8 cellular contexts compared by ENCODE assay signal in the genomic region with DNA sequence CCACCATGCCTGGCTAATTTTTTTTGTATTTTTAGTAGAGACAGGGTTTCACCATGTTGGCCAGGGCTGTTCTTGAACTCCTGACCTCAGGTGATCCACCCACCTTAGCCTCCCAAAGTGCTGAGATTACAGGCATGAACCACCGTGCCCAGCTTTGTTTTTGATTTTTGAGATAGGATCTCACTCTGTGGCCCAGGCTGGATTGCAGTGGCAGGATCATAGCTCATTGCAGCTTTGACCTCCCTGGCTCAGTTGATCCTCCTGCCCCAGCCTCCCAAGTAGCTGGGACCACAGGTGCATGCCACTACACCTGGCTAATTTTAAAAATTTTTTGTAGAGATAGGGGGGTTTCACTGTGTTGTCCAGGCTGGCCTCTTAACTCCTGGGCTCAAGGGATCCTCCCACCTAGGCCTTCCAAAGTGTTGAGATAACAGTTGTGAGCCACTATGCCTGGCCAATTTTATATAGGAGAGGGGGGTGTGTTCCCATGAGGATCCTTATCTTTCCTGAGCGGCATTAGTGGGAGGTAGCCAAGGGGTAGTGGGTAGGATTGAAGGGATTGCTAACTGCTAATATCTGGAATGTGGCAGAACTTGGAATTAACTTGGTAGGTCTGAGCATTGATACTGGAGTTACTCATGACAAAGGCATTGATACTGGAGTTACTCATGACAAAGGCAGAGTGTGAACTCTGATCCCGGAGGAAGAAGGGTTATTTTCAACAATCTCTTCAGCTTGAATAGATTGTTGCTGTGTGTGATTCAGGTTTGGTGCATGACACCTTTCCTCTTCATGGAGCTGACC. TPM values are rescaled to one million over a fixed set of nuclear protein-coding genes. Genes with fewer than 3 reads are reported as not detected.
A peak's percentile ranks its signal among the peaks of the same experiment; 100 is the strongest.
DNase-seq lines count a peak whose midpoint lies in the region; ATAC-seq and TF ChIP-seq lines count a peak whose summit lies in the region.

No MANE protein-coding gene starts in this region.

- H3K4me1 Mint-ChIP-seq in WTC11 = peaks cover 24% of the 10 kb centered on the region
- H3K4me1 Mint-ChIP-seq in glutamatergic neuron (ENCODE audit: low read depth, unreplicated experiment) = peaks cover 12% of the 10 kb centered on the region

- H3K4me3 ChIP-seq in spleen = peak overlapping the region in 6 of 8 donors; percentile 79 to 94 (median 86)

- peak overlapping the region; percentile 98 for H3K4me3 Mint-ChIP-seq in WTC11
- H3K4me3 Mint-ChIP-seq in glutamatergic neuron (ENCODE audit: unreplicated experiment) = peak overlapping the region; percentile 98

- H3K36me3 ChIP-seq in spleen = peaks cover 0 to 66% (median 39%) of the 10 kb centered on the region in 6 donors

- H3K36me3 Mint-ChIP-seq in WTC11 = peaks cover 67% of the 10 kb centered on the region
- H3K36me3 Mint-ChIP-seq in glutamatergic neuron (ENCODE audit: unreplicated experiment) = no peaks in the 10 kb centered on the region

- CTCF ChIA-PET in WTC11 (lab: Charles Lee) = interaction anchor here (0.9 to 3.6 kb wide), 11 partner anchors 14 to 310 kb away, joined by 3 to 18 read pairs (median 4); a partner anchor contains a TSS

- H3K27me3 ChIP-seq in spleen (replicated peaks in 1 of 7) = no peaks in the 10 kb centered on the region

- TF ChIP-seq POLR2A in spleen (IDR thresholded peaks at IDR 0.05) = no peak

- no peak for TF ChIP-seq CTCF in WTC11 (IDR thresholded peaks at IDR 0.05)
- no peak for TF ChIP-seq CTCF in glutamatergic neuron (IDR thresholded peaks at IDR 0.05; ENCODE audit: partially characterized antibody, unreplicated experiment)
- no peak for TF ChIP-seq CTCF in spleen (IDR thresholded peaks at IDR 0.05 in 8 of 11, conservative IDR thresholded peaks at IDR 0.05 in 3 of 11)

- DNase-seq in NCI-H82 (lab: John Stamatoyannopoulos, UW) (peak; percentile 53), NCI-H82 treated with DMSO at 0.1 percent for 48 hours (lab: John Stamatoyannopoulos, UW; ENCODE audit: unreplicated experiment) (no peak), WTC11 (ENCODE audit: low spot score) (no peak), glutamatergic neuron (no peak), spleen (peak; percentile 46), NCI-H2081 (lab: John Stamatoyannopoulos, UW) (no peak)

- H3K4me1 ChIP-seq in spleen = peaks cover 12 to 52% (median 34%) of the 10 kb centered on the region in 6 donors

- intact Hi-C loops in spleen (cut with DNase I; ENCODE audit: low total_unique reads) = no loop called here

- H3K27ac Mint-ChIP-seq in WTC11 (peak overlapping the region; percentile 99), glutamatergic neuron (ENCODE audit: unreplicated experiment) (peak overlapping the region; percentile 80)

- peak overlapping the region; percentile 74 to 95 (median 88) for H3K27ac ChIP-seq in spleen

- 80 to 95% (median 86%) methylated on average over 3 of the region's 3 CpGs for WGBS in spleen, 5 donors

- ATAC-seq in WTC11 (no peak; the same call in 1 of the 2 replicates), HG02885 (IDR thresholded peaks at IDR 0.05; ENCODE audit: poor library complexity, unreplicated experiment) (no peak), GM21786 (IDR thresholded peaks at IDR 0.05; ENCODE audit: unreplicated experiment) (no peak)

- no peaks in the 10 kb centered on the region for H3K9me3 Mint-ChIP-seq in WTC11
- H3K9me3 Mint-ChIP-seq in glutamatergic neuron (ENCODE audit: unreplicated experiment) = peaks cover 3% of the 10 kb centered on the region

- POLR2A ChIA-PET in WTC11 (lab: Charles Lee) = interaction anchor here (0.6 to 1.5 kb wide), 8 partner anchors 11 to 95 kb away, joined by 3 to 9 read pairs (median 4); a partner anchor contains a TSS

- H3K9me3 ChIP-seq in spleen = no peaks in the 10 kb centered on the region

- H3K27me3 Mint-ChIP-seq in WTC11 (ENCODE audit: low read depth) = no peaks in the 10 kb centered on the region
- no peaks in the 10 kb centered on the region for H3K27me3 Mint-ChIP-seq in glutamatergic neuron (ENCODE audit: unreplicated experiment)

TF ChIP-seq in WTC11, 78 proteins besides CTCF, POLR2A, EP300 and RAD21:
- TF ChIP-seq, protein P1, sequence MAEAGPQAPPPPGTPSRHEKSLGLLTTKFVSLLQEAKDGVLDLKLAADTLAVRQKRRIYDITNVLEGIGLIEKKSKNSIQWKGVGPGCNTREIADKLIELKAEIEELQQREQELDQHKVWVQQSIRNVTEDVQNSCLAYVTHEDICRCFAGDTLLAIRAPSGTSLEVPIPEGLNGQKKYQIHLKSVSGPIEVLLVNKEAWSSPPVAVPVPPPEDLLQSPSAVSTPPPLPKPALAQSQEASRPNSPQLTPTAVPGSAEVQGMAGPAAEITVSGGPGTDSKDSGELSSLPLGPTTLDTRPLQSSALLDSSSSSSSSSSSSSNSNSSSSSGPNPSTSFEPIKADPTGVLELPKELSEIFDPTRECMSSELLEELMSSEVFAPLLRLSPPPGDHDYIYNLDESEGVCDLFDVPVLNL (CRISPR knock-in tag; IDR thresholded peaks at IDR 0.05; ENCODE audit: borderline replicate concordance, low read depth) = no peak
- TF ChIP-seq, protein P2, sequence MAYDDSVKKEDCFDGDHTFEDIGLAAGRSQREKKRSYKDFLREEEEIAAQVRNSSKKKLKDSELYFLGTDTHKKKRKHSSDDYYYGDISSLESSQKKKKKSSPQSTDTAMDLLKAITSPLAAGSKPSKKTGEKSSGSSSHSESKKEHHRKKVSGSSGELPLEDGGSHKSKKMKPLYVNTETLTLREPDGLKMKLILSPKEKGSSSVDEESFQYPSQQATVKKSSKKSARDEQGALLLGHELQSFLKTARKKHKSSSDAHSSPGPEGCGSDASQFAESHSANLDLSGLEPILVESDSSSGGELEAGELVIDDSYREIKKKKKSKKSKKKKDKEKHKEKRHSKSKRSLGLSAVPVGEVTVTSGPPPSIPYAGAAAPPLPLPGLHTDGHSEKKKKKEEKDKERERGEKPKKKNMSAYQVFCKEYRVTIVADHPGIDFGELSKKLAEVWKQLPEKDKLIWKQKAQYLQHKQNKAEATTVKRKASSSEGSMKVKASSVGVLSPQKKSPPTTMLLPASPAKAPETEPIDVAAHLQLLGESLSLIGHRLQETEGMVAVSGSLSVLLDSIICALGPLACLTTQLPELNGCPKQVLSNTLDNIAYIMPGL (CRISPR knock-in tag; IDR thresholded peaks at IDR 0.05) = peak; percentile 6; the same call in 1 of the 2 replicates
- TF ChIP-seq ZNF671 (CRISPR knock-in tag; IDR thresholded peaks at IDR 0.05) (no peak), CREB1 (CRISPR knock-in tag; IDR thresholded peaks at IDR 0.05) (no peak), ZNF396 (CRISPR knock-in tag; IDR thresholded peaks at IDR 0.05; ENCODE audit: borderline replicate concordance) (no peak)

RNA-seq across cellular contexts. Expression of a gene that starts 1.0 kb away (rescaled TPM):
- total RNA-seq in WTC11 (2021) (125 to 165 TPM (median 129 TPM) in 3 replicates), glutamatergic neuron (ENCODE audit: unreplicated experiment) (59.5 TPM), spleen (10 to 100 TPM; 37.2 to 60.0 (median 42.3) TPM)
- 10 to 100 TPM; 24.6 to 36.1 (median 34.8) TPM for polyA plus RNA-seq in spleen

RNA-seq across cellular contexts. Expression of a gene that starts 18.3 kb away (rescaled TPM):
- 68.0 to 79.4 TPM (median 69.7 TPM) in 3 replicates for total RNA-seq in WTC11 (2021)
- 21.6 TPM for total RNA-seq in glutamatergic neuron (ENCODE audit: unreplicated experiment)
- 10 to 100 TPM; 22.3 to 52.5 (median 30.9) TPM for total RNA-seq in spleen
- polyA plus RNA-seq in spleen = 10 to 100 TPM; 12.1 to 22.0 (median 15.4) TPM

RNA-seq across cellular contexts. Expression of a gene that starts 31.0 kb away (rescaled TPM):
- 89.1 to 100 TPM (median 94.2 TPM) in 3 replicates for total RNA-seq in WTC11 (2021)
- 310 TPM for total RNA-seq in glutamatergic neuron (ENCODE audit: unreplicated experiment)
- total RNA-seq in spleen = 10 to 100 TPM; 59.3 to 89.9 (median 71.1) TPM
- polyA plus RNA-seq in spleen = 10 to 100 TPM; 22.5 to 50.2 (median 25.4) TPM

Comparison
In these comparisons a context has a peak if more than half of its experiments do, and no peak if none do; other contexts are left out.
1. DNase-seq: peak in NCI-H82 (single experiment) and spleen (single experiment); none in NCI-H82 treated with DMSO at 0.1 percent for 48 hours (single experiment), WTC11 (single experiment), glutamatergic neuron (single experiment) and NCI-H2081 (0 of 2).